8 cellular contexts compared by ENCODE assay signal in genomic region chr12:57092876-57093411, GRCh38. TPM values are rescaled to one million over a fixed set of nuclear protein-coding genes. Genes with fewer than 3 reads are reported as not detected.
DNase-seq lines count a peak whose midpoint lies in the region; ATAC-seq and TF ChIP-seq lines count a peak whose summit lies in the region.
"Had no signal": no experiment of that assay in that cellular context is flagged by ENCODE, and none has a peak within 500 bp of the region (broad histone marks: within the 10 kb centered on the region; RNA-seq: fewer than 3 reads in every experiment).

No MANE protein-coding gene starts in this region.

- H3K36me3 ChIP-seq in neuronal stem cell (replicated peaks in 1 of 2; ENCODE audit: control insufficient read depth in 2 of 2, insufficient read depth in 2 of 2, low read length in 2 of 2) = peaks cover 39 to 73% of the 10 kb centered on the region in 2 donors

- BruUV-seq in Calu3 (replicated peaks; lab: Mats Ljungman, UMichigan) = no TSS peak

- no CpG with 5 or more reads among the region's 4 CpGs for WGBS in neuronal stem cell (ENCODE audit: extremely low coverage in 2 of 2, insufficient read length in 2 of 2, insufficient replicate concordance in 1 of 2), 2 donors

- intact Hi-C loops in Calu3 (cut with micrococcal nuclease; ENCODE audit: unreplicated experiment) = loop anchor here (1.0 kb wide), 1 partner anchor 24 kb away; no protein-coding TSS in a partner anchor

- ATAC-seq in activated naive CD4-positive, alpha-beta T cell treated with anti-CD3 and anti-CD28 coated beads, Interleukin-2, amount 50 U/mL, for 72 hours = no peak
- ATAC-seq in HG03342 (IDR thresholded peaks at IDR 0.05; ENCODE audit: unreplicated experiment) = no peak
- no peak for ATAC-seq in omental fat pad (ENCODE audit: low FRiP score)

- no peak overlapping the region for H4K91ac ChIP-seq in neuronal stem cell (ENCODE audit: low read depth, low read length, poor library complexity)

- H3K27me3 ChIP-seq in neuronal stem cell (ENCODE audit: control insufficient read depth in 3 of 3, insufficient read depth in 3 of 3, low read depth in 1 of 3, low read length in 3 of 3) = no peaks in the 10 kb centered on the region

- H3K27me3 Mint-ChIP-seq in Calu3 (ENCODE audit: unreplicated experiment) = no peaks in the 10 kb centered on the region

- H2AFZ ChIP-seq in neuronal stem cell (ENCODE audit: low read length) = no peak overlapping the region

- H3K4me1 ChIP-seq in neuronal stem cell (ENCODE audit: control insufficient read depth in 2 of 2, insufficient read depth in 1 of 2, low read depth in 1 of 2, low read length in 2 of 2) = peaks cover 38 to 40% of the 10 kb centered on the region in 2 donors

- no peak overlapping the region for H2BK120ac ChIP-seq in neuronal stem cell (ENCODE audit: low read depth, low read length)

- peak overlapping the region in 1 of 2 donors; percentile 9 for H3K4me3 ChIP-seq in neuronal stem cell (ENCODE audit: low read length in 2 of 2)

- peaks cover 92% of the 10 kb centered on the region for H3K36me3 Mint-ChIP-seq in Calu3 (ENCODE audit: insufficient read depth, unreplicated experiment)
- H3K36me3 Mint-ChIP-seq in activated naive CD4-positive, alpha-beta T cell treated with anti-CD3 and anti-CD28 coated beads, Interleukin-2, amount 50 U/mL, for 72 hours = peaks cover 19 to 26% of the 10 kb centered on the region in 2 donors

- H3K27ac ChIP-seq in neuronal stem cell (replicated peaks; ENCODE audit: low read length) = peak overlapping the region; percentile 74

- no peak overlapping the region for H2BK15ac ChIP-seq in neuronal stem cell (ENCODE audit: low read length)

- no peak overlapping the region for H3K4me2 ChIP-seq in neuronal stem cell (ENCODE audit: insufficient read depth, low read length, poor library complexity, severe bottlenecking)

- peak overlapping the region; percentile 41 for H3K4me3 Mint-ChIP-seq in Calu3 (ENCODE audit: low read depth, unreplicated experiment)

- DNase-seq in Calu3 (no peak), neuronal stem cell (ENCODE audit: low spot score) (no peak), NCI-H226 (no peak), omental fat pad (ENCODE audit: low spot score) (no peak)
- DNase-seq in activated naive CD4-positive, alpha-beta T cell treated with anti-CD3 and anti-CD28 coated beads, Interleukin-2, amount 50 U/mL, for 72 hours (ENCODE audit: low spot score in 2 of 2) = no peak
- DNase-seq: NCI-H1694 treated with DMSO at 0.1 percent for 48 hours had no signal

- H4K8ac ChIP-seq in neuronal stem cell (ENCODE audit: low read depth, low read length) = no peak overlapping the region

- CTCF ChIA-PET in Calu3 (lab: Charles Lee) = interaction anchor here (1.1 to 2.3 kb wide), 3 partner anchors 9 to 24 kb away, joined by 4 to 21 read pairs (median 15); partner anchors contain the start of gene STAT6

- H3K4me1 Mint-ChIP-seq in Calu3 (ENCODE audit: low read depth, unreplicated experiment) = peaks cover 46% of the 10 kb centered on the region

- H3K9ac ChIP-seq in neuronal stem cell (ENCODE audit: low read depth, low read length, poor library complexity) = no peak overlapping the region

- H3K14ac ChIP-seq in neuronal stem cell (ENCODE audit: low read length) = no peak overlapping the region

- H3K23ac ChIP-seq in neuronal stem cell (ENCODE audit: low read depth, low read length, poor library complexity) = peak overlapping the region; percentile 60

- H3K18ac ChIP-seq in neuronal stem cell (ENCODE audit: low read length) = peak overlapping the region; percentile 93

- H2BK12ac ChIP-seq in neuronal stem cell (ENCODE audit: low read length) = no peak overlapping the region

- no peaks in the 10 kb centered on the region for H3K9me3 ChIP-seq in neuronal stem cell (replicated peaks in 1 of 2; ENCODE audit: control insufficient read depth in 2 of 2, insufficient read depth in 1 of 2, low read depth in 1 of 2, low read length in 2 of 2)

- H3K27ac Mint-ChIP-seq in Calu3 (ENCODE audit: unreplicated experiment) = no peak overlapping the region
- peak overlapping the region; percentile 76 to 91 for H3K27ac Mint-ChIP-seq in activated naive CD4-positive, alpha-beta T cell treated with anti-CD3 and anti-CD28 coated beads, Interleukin-2, amount 50 U/mL, for 72 hours

- H2AK5ac ChIP-seq in neuronal stem cell (ENCODE audit: low read depth, low read length) = peak overlapping the region; percentile 95

- H2BK5ac ChIP-seq in neuronal stem cell (ENCODE audit: low read length) = peak overlapping the region; percentile 54

- H3K4ac ChIP-seq in neuronal stem cell (ENCODE audit: low read length) = no peak overlapping the region

- peaks cover 16% of the 10 kb centered on the region for H3K79me1 ChIP-seq in neuronal stem cell (ENCODE audit: low read depth, low read length)

- TF ChIP-seq CTCF in Calu3 (IDR thresholded peaks at IDR 0.05; ENCODE audit: unreplicated experiment) (no peak), omental fat pad (IDR thresholded peaks at IDR 0.05) (no peak)

- no peaks in the 10 kb centered on the region for H3K9me3 Mint-ChIP-seq in Calu3 (ENCODE audit: low read depth, unreplicated experiment)
- no peaks in the 10 kb centered on the region for H3K9me3 Mint-ChIP-seq in activated naive CD4-positive, alpha-beta T cell treated with anti-CD3 and anti-CD28 coated beads, Interleukin-2, amount 50 U/mL, for 72 hours

RNA-seq across cellular contexts. Expression of gene NAB2, which starts 4.0 kb away (rescaled TPM):
- total RNA-seq in Calu3 (2022) (21.3 and 25.6 TPM in 2 replicates), omental fat pad (10 to 100 TPM; 15.1 to 24.7 (median 18.1) TPM)
- 10 to 100 TPM; 39.1 to 39.3 TPM for total RNA-seq in activated naive CD4-positive, alpha-beta T cell treated with anti-CD3 and anti-CD28 coated beads, Interleukin-2, amount 50 U/mL, for 72 hours
- polyA plus RNA-seq in neuronal stem cell (2013, experiment 1 of 2) = 51.0 TPM
- 47.9 TPM for polyA plus RNA-seq in neuronal stem cell (2013, experiment 2 of 2)

RNA-seq across cellular contexts. Expression of gene NEMP1, which starts 14.4 kb away (rescaled TPM):
- total RNA-seq in Calu3 (2022) (60.4 and 63.2 TPM in 2 replicates), omental fat pad (1 to 10 TPM; 4.6 to 9.8 (median 5.9) TPM)
- total RNA-seq in activated naive CD4-positive, alpha-beta T cell treated with anti-CD3 and anti-CD28 coated beads, Interleukin-2, amount 50 U/mL, for 72 hours = 100 to 1,000 TPM in 1 of 2 donors, 10 to 100 TPM in 1; 80.2 to 182 TPM
- polyA plus RNA-seq in neuronal stem cell (2013, experiment 1 of 2) = 31.6 TPM
- 33.0 TPM for polyA plus RNA-seq in neuronal stem cell (2013, experiment 2 of 2)

RNA-seq across cellular contexts. Expression of gene STAT6, which starts 18.2 kb away (rescaled TPM):
- total RNA-seq in Calu3 (2022) (213 and 243 TPM in 2 replicates), omental fat pad (100 to 1,000 TPM; 112 to 234 (median 124) TPM)
- total RNA-seq in activated naive CD4-positive, alpha-beta T cell treated with anti-CD3 and anti-CD28 coated beads, Interleukin-2, amount 50 U/mL, for 72 hours = 100 to 1,000 TPM; 213 to 283 TPM
- 9.9 TPM for polyA plus RNA-seq in neuronal stem cell (2013, experiment 1 of 2)
- 8.0 TPM for polyA plus RNA-seq in neuronal stem cell (2013, experiment 2 of 2)

RNA-seq across cellular contexts. Expression of gene LRP1, which starts 35.3 kb away (rescaled TPM):
- total RNA-seq in Calu3 (2022) (12.4 and 16.6 TPM in 2 replicates), omental fat pad (100 to 1,000 TPM; 312 to 592 (median 571) TPM)
- 1 to 10 TPM; 1.3 to 5.9 TPM for total RNA-seq in activated naive CD4-positive, alpha-beta T cell treated with anti-CD3 and anti-CD28 coated beads, Interleukin-2, amount 50 U/mL, for 72 hours
- polyA plus RNA-seq in neuronal stem cell (2013, experiment 1 of 2) = 13.3 TPM
- 12.4 TPM for polyA plus RNA-seq in neuronal stem cell (2013, experiment 2 of 2)

RNA-seq across cellular contexts. Expression of gene MYO1A, which starts 43.0 kb away (rescaled TPM):
- total RNA-seq in Calu3 (2022) (0.31 and 1.5 TPM in 2 replicates), omental fat pad (under 1 TPM in 3 of 4 donors, not detected in 1; 0.25 to 0.74 (median 0.32) TPM)
- total RNA-seq in activated naive CD4-positive, alpha-beta T cell treated with anti-CD3 and anti-CD28 coated beads, Interleukin-2, amount 50 U/mL, for 72 hours = 1 to 10 TPM; 3.3 to 4.7 TPM
- 0.04 TPM for polyA plus RNA-seq in neuronal stem cell (2013, experiment 1 of 2)
- 0.01 TPM for polyA plus RNA-seq in neuronal stem cell (2013, experiment 2 of 2)
- total RNA-seq: skeletal muscle tissue had no signal
